23 cellular contexts compared by ENCODE assay signal in the genomic region with DNA sequence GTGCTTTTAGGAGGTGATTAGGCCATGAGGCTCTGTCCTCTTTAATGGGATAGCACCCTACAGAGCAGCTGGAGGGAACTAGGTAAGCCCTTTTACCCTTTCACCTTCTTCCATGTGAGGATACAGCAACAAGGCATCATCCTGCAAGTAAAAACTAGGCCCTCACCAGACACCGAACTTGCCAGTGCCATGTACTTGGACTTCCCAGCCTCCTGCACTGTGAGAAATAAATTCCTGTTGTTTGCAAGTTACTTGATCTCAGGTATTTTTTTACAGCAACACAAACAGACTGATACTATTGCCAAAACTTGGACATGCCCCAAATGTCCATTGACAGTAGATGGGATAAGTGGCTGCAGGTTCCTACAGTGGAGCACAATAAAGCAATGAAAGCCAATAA.
"Had no signal": no experiment of that assay in that cellular context is flagged by ENCODE, and none has a peak within 500 bp of the region (broad histone marks: within the 10 kb centered on the region; RNA-seq: fewer than 3 reads in every experiment).

No MANE protein-coding gene starts in this region.

- H3K27me3 ChIP-seq: colonic mucosa, esophagus squamous epithelium, gastrocnemius medialis, heart right ventricle, left lung had no signal

- H3K27ac ChIP-seq: colonic mucosa, epithelial cell of prostate, esophagus squamous epithelium, gastrocnemius medialis, heart right ventricle, left lung, lower lobe of right lung had no signal

- H3K9me3 ChIP-seq: gastrocnemius medialis had no signal

- DNase-seq: colonic mucosa; cortex of kidney; effector CD8-positive, alpha-beta T cell; effector memory CD8-positive, alpha-beta T cell; endodermal cell; erythroblast; esophagus squamous epithelium; foreskin fibroblast; foreskin melanocyte; gastrocnemius medialis; glutamatergic neuron; head of caudate nucleus; heart right ventricle; hippocampal formation; left cardiac atrium; left lung; left ventricle myocardium superior; lower lobe of right lung; mesenchymal stem cell; mucosa of descending colon; naive B cell had no signal

- H3K4me1 ChIP-seq: colonic mucosa, esophagus squamous epithelium, gastrocnemius medialis, heart right ventricle, left lung, lower lobe of right lung had no signal

- ATAC-seq: effector memory CD8-positive, alpha-beta T cell; esophagus mucosa; gastrocnemius medialis; heart right ventricle; left cardiac atrium; left lung; left ventricle myocardium superior; lower lobe of right lung; mucosa of descending colon had no signal

- H3K4me3 ChIP-seq: colonic mucosa, esophagus squamous epithelium, gastrocnemius medialis, heart right ventricle, left lung, lower lobe of right lung, mucosa of descending colon had no signal

- H3K36me3 ChIP-seq: colonic mucosa, esophagus squamous epithelium, gastrocnemius medialis, heart right ventricle, left lung, lower lobe of right lung had no signal
